In genomic region chr10:52665821-52666220, GRCh38 we compare ENCODE assay signal across 24 cellular contexts.
"Had no signal": no experiment of that assay in that cellular context is flagged by ENCODE, and none has a peak within 500 bp of the region (broad histone marks: within the 10 kb centered on the region; RNA-seq: fewer than 3 reads in every experiment).

No MANE protein-coding gene starts in this region.

- H2AFZ ChIP-seq: hepatocyte had no signal

- H3K36me3 Mint-ChIP-seq: immature natural killer cell, naive B cell had no signal

- H3K79me2 ChIP-seq: hepatocyte had no signal

- H3K27me3 ChIP-seq: colonic mucosa, dorsolateral prefrontal cortex, esophagus muscularis mucosa, gastroesophageal sphincter, heart left ventricle, hepatocyte, left lung had no signal

- H3K4me3 ChIP-seq: colonic mucosa, dorsolateral prefrontal cortex, esophagus muscularis mucosa, gastroesophageal sphincter, heart left ventricle, hepatocyte, left lung, lower lobe of right lung, mucosa of descending colon had no signal

- H3K27ac ChIP-seq: colonic mucosa, dorsolateral prefrontal cortex, esophagus muscularis mucosa, foreskin keratinocyte, gastroesophageal sphincter, heart left ventricle, hepatocyte, left lung, lower lobe of right lung had no signal

- H3K36me3 ChIP-seq: colonic mucosa, esophagus muscularis mucosa, gastroesophageal sphincter, heart left ventricle, left lung, lower lobe of right lung had no signal

- H3K4me1 Mint-ChIP-seq: immature natural killer cell, naive B cell had no signal

- DNase-seq: colonic mucosa; cortex of kidney; dorsolateral prefrontal cortex; effector CD4-positive, alpha-beta T cell; effector memory CD4-positive, alpha-beta T cell; foreskin keratinocyte; heart left ventricle; hypothalamus; immature natural killer cell; islet precursor cell; kidney; left cardiac atrium; left lung; left ventricle myocardium superior; lower lobe of right lung; mesenchymal stem cell; mucosa of descending colon; naive B cell had no signal

- FAIRE-seq: frontal cortex, kidney had no signal

- H3K27ac Mint-ChIP-seq: dendritic cell treated with granulocyte-macrophage colony-stimulating factor and Interleukin-4, amounts not matched to agents 40 ng/mL and 50 ng/mL, for 4 days; immature natural killer cell; mesothelial cell of epicardium; naive B cell had no signal

- H3K9me3 ChIP-seq: colonic mucosa had no signal

- H3K4me3 Mint-ChIP-seq: dendritic cell treated with granulocyte-macrophage colony-stimulating factor and Interleukin-4, amounts not matched to agents 40 ng/mL and 50 ng/mL, for 4 days; immature natural killer cell; mesothelial cell of epicardium; naive B cell had no signal

- H3K27me3 Mint-ChIP-seq: dendritic cell treated with granulocyte-macrophage colony-stimulating factor and Interleukin-4, amounts not matched to agents 40 ng/mL and 50 ng/mL, for 4 days; naive B cell had no signal

- H3K4me2 ChIP-seq: hepatocyte had no signal

- H3K4me1 ChIP-seq: colonic mucosa, esophagus muscularis mucosa, foreskin keratinocyte, gastroesophageal sphincter, heart left ventricle, left lung, lower lobe of right lung had no signal
